ENCODE assay signal across 9 cellular contexts in the genomic region with DNA sequence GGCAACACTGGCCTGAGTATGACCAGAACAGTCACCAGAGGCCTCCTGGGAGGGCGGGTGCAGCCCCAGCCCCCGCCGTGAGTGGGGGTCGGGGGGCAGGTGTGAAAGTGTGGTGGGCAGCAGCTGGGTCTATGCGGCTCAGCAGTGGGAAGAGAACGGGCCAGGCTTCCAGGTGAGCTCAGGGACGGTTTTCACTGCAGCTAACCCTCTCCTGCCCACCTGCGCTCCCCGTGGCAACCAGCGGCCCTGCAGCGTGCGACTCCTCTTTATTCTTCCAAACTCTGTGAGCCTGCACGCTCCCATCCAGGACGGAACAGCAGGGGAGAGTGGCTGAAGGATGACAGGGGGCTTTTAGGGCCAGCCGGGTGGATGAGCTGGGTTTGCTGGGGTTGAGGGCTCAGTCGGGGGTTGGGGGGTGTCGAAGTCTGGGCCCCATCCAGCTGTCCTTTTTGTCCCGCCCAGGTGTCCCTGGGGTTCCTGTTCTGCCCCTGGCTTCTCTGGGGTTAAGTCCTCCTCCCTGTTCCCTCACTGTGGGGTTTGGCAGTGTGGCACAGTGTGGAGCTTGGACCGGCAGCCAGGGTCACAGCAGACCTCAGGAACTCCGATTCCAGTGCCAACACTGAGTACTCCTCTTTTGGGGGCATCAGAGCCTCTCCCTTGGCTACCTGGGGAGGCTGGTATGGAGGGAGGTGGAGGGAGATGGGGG. TPM values are rescaled to one million over a fixed set of nuclear protein-coding genes. Genes with fewer than 3 reads are reported as not detected.
A peak's percentile ranks its signal among the peaks of the same experiment; 100 is the strongest.
DNase-seq lines count a peak whose midpoint lies in the region; ATAC-seq and TF ChIP-seq lines count a peak whose summit lies in the region.
"Had no signal": no experiment of that assay in that cellular context is flagged by ENCODE, and none has a peak within 500 bp of the region (broad histone marks: within the 10 kb centered on the region; RNA-seq: fewer than 3 reads in every experiment).

No MANE protein-coding gene starts in this region.

- no peak overlapping the region for H3K27ac ChIP-seq in HUES64 (ENCODE audit: low read depth, low read length)

- H3K9ac ChIP-seq in HUES64 (ENCODE audit: low read depth, low read length) (no peak overlapping the region), adipocyte (ENCODE audit: low read length) (no peak overlapping the region)

- H3K36me3 ChIP-seq in Caco-2 (ENCODE audit: control insufficient read depth, insufficient read depth, low read length) (no peaks in the 10 kb centered on the region), HUES64 (ENCODE audit: insufficient read depth, low read length) (no peaks in the 10 kb centered on the region), adipocyte (ENCODE audit: control insufficient read depth, insufficient read depth, low read length, severe bottlenecking) (no peaks in the 10 kb centered on the region)

- H3K9me3 Mint-ChIP-seq in Caco-2 (ENCODE audit: unreplicated experiment), result no peaks in the 10 kb centered on the region
- no peaks in the 10 kb centered on the region for H3K9me3 Mint-ChIP-seq in memory B cell
- H3K9me3 Mint-ChIP-seq: dendritic cell treated with granulocyte-macrophage colony-stimulating factor and Interleukin-4, amounts not matched to agents 40 ng/mL and 50 ng/mL, for 4 days had no signal

- no peaks in the 10 kb centered on the region for H3K36me3 Mint-ChIP-seq in Caco-2 (ENCODE audit: insufficient read depth, unreplicated experiment)
- no peaks in the 10 kb centered on the region for H3K36me3 Mint-ChIP-seq in memory B cell

- H3K4me1 ChIP-seq in Caco-2 (peaks cover 53% of the 10 kb centered on the region), HUES64 (ENCODE audit: insufficient read depth, low read length) (peaks cover 18% of the 10 kb centered on the region), adipocyte (ENCODE audit: control insufficient read depth, insufficient read depth, low read length) (peaks cover 42% of the 10 kb centered on the region)

- H3K27me3 Mint-ChIP-seq in Caco-2 (ENCODE audit: insufficient read depth, unreplicated experiment) (no peaks in the 10 kb centered on the region), memory B cell (peaks cover 17% of the 10 kb centered on the region)

- TF ChIP-seq CTCF in Caco-2 (IDR thresholded peaks at IDR 0.05; ENCODE audit: insufficient read depth in 1 of 2, low read depth in 1 of 2, low read length in 1 of 2, severe bottlenecking in 1 of 2, unreplicated experiment in 1 of 2), result peak; percentile 89 to 96

- H3K4me3 Mint-ChIP-seq in Caco-2 (ENCODE audit: unreplicated experiment) (peak overlapping the region; percentile 34), memory B cell (peak overlapping the region; percentile 32)
- H3K4me3 Mint-ChIP-seq: dendritic cell treated with granulocyte-macrophage colony-stimulating factor and Interleukin-4, amounts not matched to agents 40 ng/mL and 50 ng/mL, for 4 days had no signal

- H3K9me3 ChIP-seq in Caco-2 (no peaks in the 10 kb centered on the region), HUES64 (ENCODE audit: insufficient read depth, low read depth, low read length) (no peaks in the 10 kb centered on the region), adipocyte (ENCODE audit: control insufficient read depth, low read length) (no peaks in the 10 kb centered on the region)

- intact Hi-C loops in Caco-2 (cut with micrococcal nuclease; ENCODE audit: unreplicated experiment), result no loop called here

- DNase-seq in Caco-2 (peak; percentile 87 to 89), adipocyte (ENCODE audit: low read depth) (peak; percentile 33), memory B cell (ENCODE audit: low spot score in 2 of 2) (no peak), dedifferentiated amniotic fluid mesenchymal stem cell (ENCODE audit: extremely low spot score) (no peak)

- WGBS in HUES64, result 8% methylated on average over 19 of the region's 20 CpGs

- POLR2A ChIA-PET in Caco-2 (lab: Charles Lee), result interaction anchor here (1.3 kb wide), 1 partner anchor 38 kb away, joined by 3 read pairs; the partner anchor contains the start of gene ARFGAP1

- BruUV-seq in Caco-2 (replicated peaks; lab: Mats Ljungman, UMichigan), result no TSS peak

- no peak overlapping the region for H3K4me3 ChIP-seq in Caco-2 (ENCODE audit: low read depth, low read length)
- H3K4me3 ChIP-seq in HUES64 (ENCODE audit: low read length), result peak overlapping the region; percentile 7; the same call in 1 of the 2 replicates
- H3K4me3 ChIP-seq in adipocyte (ENCODE audit: low read length), result no peak overlapping the region

- H3K4me1 Mint-ChIP-seq in Caco-2 (ENCODE audit: low read depth, unreplicated experiment) (peaks cover 24% of the 10 kb centered on the region), memory B cell (peaks cover 5% of the 10 kb centered on the region)

- CTCF ChIA-PET in Caco-2 (lab: Charles Lee), result interaction anchor here (0.6 to 5.6 kb wide), 25 partner anchors 11 to 752 kb away, joined by 3 to 122 read pairs (median 4); partner anchors contain the start of gene ARFGAP1

- H3K27me3 ChIP-seq in Caco-2 (replicated peaks; ENCODE audit: control insufficient read depth, insufficient read depth, low read length) (no peaks in the 10 kb centered on the region), HUES64 (ENCODE audit: insufficient read depth, low read length) (no peaks in the 10 kb centered on the region), adipocyte (replicated peaks; ENCODE audit: control insufficient read depth, insufficient read depth, low read length) (peaks cover 7% of the 10 kb centered on the region)

- peak; percentile 54 for ATAC-seq in memory B cell (ENCODE audit: low read depth)
- ATAC-seq in HG03135 (IDR thresholded peaks at IDR 0.05; ENCODE audit: unreplicated experiment), result no peak
- no peak for ATAC-seq in GM18873 (IDR thresholded peaks at IDR 0.05; ENCODE audit: low FRiP score, unreplicated experiment)
- ATAC-seq in GM21367 (IDR thresholded peaks at IDR 0.05; ENCODE audit: unreplicated experiment), result no peak

- H3K27ac Mint-ChIP-seq in Caco-2 (ENCODE audit: unreplicated experiment), result no peak overlapping the region
- H3K27ac Mint-ChIP-seq in memory B cell, result no peak overlapping the region
- H3K27ac Mint-ChIP-seq: dendritic cell treated with granulocyte-macrophage colony-stimulating factor and Interleukin-4, amounts not matched to agents 40 ng/mL and 50 ng/mL, for 4 days had no signal

RNA-seq across cellular contexts. Expression of gene BIRC7, which starts 0.9 kb away (rescaled TPM):
- 0.42 and 0.54 TPM in 2 replicates for total RNA-seq in Caco-2 (2022)
- not detected for polyA plus RNA-seq in HUES64 (2013, experiment 1 of 2)
- polyA plus RNA-seq in HUES64 (2013, experiment 2 of 2), result not detected

RNA-seq across cellular contexts. Expression of gene YTHDF1, which starts 18.9 kb away (rescaled TPM):
- total RNA-seq in Caco-2 (2022), result 184 and 196 TPM in 2 replicates
- 43.6 TPM for polyA plus RNA-seq in HUES64 (2013, experiment 1 of 2)
- polyA plus RNA-seq in HUES64 (2013, experiment 2 of 2), result 40.4 TPM

RNA-seq across cellular contexts. Expression of gene NKAIN4, which starts 19.4 kb away (rescaled TPM):
- 2.1 and 2.7 TPM in 2 replicates for total RNA-seq in Caco-2 (2022)
- 5.2 TPM for polyA plus RNA-seq in HUES64 (2013, experiment 1 of 2)
- 7.4 TPM for polyA plus RNA-seq in HUES64 (2013, experiment 2 of 2)

RNA-seq across cellular contexts. Expression of gene ARFGAP1, which starts 37.8 kb away (rescaled TPM):
- total RNA-seq in Caco-2 (2022), result 275 and 286 TPM in 2 replicates
- polyA plus RNA-seq in HUES64 (2013, experiment 1 of 2), result 53.6 TPM
- polyA plus RNA-seq in HUES64 (2013, experiment 2 of 2), result 54.6 TPM

RNA-seq across cellular contexts. Expression of gene COL20A1, which starts 58.1 kb away (rescaled TPM):
- total RNA-seq in Caco-2 (2022), result 0.27 and 0.32 TPM in 2 replicates
- 0.20 TPM for polyA plus RNA-seq in HUES64 (2013, experiment 1 of 2)
- polyA plus RNA-seq in HUES64 (2013, experiment 2 of 2), result 0.25 TPM

Comparison
In these comparisons a context has a peak if more than half of its experiments do, and no peak if none do; other contexts are left out.
1. DNase-seq: peak in Caco-2 (2 of 2) and adipocyte (single experiment); none in memory B cell (0 of 2) and dedifferentiated amniotic fluid mesenchymal stem cell (single experiment).